Comparison of ENCODE assay signal across 2 cellular contexts in the genomic region with DNA sequence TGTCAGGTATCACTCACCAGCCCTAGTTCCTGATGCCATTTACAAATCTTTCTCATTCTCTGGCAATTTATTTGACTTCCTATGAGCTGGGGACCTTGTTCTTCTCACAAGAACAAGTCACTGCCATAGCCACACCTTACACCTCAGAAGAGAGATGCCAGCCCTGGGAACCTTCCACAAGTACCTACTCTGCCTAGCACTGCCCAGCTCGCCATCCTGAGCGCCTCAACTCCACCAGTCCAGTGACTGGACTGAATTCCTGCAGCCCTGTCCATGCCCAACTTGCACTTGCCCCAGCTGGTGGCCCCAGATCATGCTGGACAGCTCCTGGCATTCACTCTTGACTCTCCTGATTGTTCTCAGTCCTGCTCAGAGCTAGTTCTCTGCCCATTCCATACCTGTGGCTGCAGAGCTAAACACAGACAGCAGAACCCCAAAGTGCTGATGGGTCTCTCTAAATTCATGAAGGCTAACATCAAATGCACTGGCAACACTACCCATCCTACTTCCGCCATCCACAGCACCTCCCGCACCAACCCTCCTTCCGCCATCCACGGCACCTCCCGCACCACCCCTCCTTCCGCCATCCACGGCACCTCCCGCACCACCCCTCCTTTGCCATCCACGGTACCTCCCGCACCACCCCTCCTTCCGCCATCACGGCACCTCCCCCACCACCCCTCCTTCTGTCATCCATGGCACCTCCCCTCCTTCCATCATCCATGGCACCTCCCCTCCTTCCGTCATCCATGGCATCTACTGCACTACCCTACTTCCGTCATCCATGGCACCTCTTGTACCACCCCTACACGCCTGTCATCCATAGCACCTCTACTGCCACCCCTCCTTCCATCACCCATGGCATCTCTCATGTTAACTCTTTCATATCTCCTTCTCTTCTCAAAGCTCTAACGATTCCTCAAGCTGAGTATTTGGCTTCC.
A peak's percentile ranks its signal among the peaks of the same experiment; 100 is the strongest.
TF ChIP-seq lines count a peak whose summit lies in the region.

No MANE protein-coding gene starts in this region.

TF ChIP-seq in HCT116, 20 proteins besides CTCF, POLR2A, EP300 and RAD21:
- TF ChIP-seq, protein P1, sequence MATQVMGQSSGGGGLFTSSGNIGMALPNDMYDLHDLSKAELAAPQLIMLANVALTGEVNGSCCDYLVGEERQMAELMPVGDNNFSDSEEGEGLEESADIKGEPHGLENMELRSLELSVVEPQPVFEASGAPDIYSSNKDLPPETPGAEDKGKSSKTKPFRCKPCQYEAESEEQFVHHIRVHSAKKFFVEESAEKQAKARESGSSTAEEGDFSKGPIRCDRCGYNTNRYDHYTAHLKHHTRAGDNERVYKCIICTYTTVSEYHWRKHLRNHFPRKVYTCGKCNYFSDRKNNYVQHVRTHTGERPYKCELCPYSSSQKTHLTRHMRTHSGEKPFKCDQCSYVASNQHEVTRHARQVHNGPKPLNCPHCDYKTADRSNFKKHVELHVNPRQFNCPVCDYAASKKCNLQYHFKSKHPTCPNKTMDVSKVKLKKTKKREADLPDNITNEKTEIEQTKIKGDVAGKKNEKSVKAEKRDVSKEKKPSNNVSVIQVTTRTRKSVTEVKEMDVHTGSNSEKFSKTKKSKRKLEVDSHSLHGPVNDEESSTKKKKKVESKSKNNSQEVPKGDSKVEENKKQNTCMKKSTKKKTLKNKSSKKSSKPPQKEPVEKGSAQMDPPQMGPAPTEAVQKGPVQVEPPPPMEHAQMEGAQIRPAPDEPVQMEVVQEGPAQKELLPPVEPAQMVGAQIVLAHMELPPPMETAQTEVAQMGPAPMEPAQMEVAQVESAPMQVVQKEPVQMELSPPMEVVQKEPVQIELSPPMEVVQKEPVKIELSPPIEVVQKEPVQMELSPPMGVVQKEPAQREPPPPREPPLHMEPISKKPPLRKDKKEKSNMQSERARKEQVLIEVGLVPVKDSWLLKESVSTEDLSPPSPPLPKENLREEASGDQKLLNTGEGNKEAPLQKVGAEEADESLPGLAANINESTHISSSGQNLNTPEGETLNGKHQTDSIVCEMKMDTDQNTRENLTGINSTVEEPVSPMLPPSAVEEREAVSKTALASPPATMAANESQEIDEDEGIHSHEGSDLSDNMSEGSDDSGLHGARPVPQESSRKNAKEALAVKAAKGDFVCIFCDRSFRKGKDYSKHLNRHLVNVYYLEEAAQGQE (IDR thresholded peaks at IDR 0.05; ENCODE audit: low read depth): peak; percentile 20; the same call in 1 of the 2 replicates
- TF ChIP-seq POLR2AphosphoS5 (IDR thresholded peaks at IDR 0.05; ENCODE audit: low read depth, low read length): no peak
- TF ChIP-seq, protein P2, sequence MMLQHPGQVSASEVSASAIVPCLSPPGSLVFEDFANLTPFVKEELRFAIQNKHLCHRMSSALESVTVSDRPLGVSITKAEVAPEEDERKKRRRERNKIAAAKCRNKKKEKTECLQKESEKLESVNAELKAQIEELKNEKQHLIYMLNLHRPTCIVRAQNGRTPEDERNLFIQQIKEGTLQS (IDR thresholded peaks at IDR 0.05): no peak
- no peak for TF ChIP-seq CEBPB (IDR thresholded peaks at IDR 0.05; ENCODE audit: low read depth)
TF ChIP-seq in HCT116: peak in this region for 1.

TF ChIP-seq in K562, 482 proteins besides CTCF, POLR2A, EP300 and RAD21 (continues in another document):
- TF ChIP-seq, protein P3, sequence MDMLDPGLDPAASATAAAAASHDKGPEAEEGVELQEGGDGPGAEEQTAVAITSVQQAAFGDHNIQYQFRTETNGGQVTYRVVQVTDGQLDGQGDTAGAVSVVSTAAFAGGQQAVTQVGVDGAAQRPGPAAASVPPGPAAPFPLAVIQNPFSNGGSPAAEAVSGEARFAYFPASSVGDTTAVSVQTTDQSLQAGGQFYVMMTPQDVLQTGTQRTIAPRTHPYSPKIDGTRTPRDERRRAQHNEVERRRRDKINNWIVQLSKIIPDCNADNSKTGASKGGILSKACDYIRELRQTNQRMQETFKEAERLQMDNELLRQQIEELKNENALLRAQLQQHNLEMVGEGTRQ (CRISPR knock-in tag; IDR thresholded peaks at IDR 0.05): no peak
- peak; percentile 59; the same call in 1 of the 2 replicates for TF ChIP-seq SMARCA5 (IDR thresholded peaks at IDR 0.05)
- TF ChIP-seq, protein P4, sequence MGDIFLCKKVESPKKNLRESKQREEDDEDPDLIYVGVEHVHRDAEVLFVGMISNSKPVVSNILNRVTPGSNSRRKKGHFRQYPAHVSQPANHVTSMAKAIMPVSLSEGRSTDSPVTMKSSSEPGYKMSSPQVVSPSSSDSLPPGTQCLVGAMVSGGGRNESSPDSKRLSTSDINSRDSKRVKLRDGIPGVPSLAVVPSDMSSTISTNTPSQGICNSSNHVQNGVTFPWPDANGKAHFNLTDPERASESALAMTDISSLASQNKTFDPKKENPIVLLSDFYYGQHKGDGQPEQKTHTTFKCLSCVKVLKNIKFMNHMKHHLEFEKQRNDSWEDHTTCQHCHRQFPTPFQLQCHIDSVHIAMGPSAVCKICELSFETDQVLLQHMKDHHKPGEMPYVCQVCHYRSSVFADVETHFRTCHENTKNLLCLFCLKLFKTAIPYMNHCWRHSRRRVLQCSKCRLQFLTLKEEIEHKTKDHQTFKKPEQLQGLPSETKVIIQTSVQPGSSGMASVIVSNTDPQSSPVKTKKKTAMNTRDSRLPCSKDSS (IDR thresholded peaks at IDR 0.05; ENCODE audit: low read depth, partially characterized antibody): no peak
- TF ChIP-seq, protein P5, sequence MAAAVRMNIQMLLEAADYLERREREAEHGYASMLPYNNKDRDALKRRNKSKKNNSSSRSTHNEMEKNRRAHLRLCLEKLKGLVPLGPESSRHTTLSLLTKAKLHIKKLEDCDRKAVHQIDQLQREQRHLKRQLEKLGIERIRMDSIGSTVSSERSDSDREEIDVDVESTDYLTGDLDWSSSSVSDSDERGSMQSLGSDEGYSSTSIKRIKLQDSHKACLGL (CRISPR knock-in tag; IDR thresholded peaks at IDR 0.05; ENCODE audit: borderline replicate concordance, poor library complexity, severe bottlenecking): no peak
- TF ChIP-seq SRSF1 (IDR thresholded peaks at IDR 0.05; ENCODE audit: low read depth, low read length): no peak
- TF ChIP-seq GTF2A2 (tag; IDR thresholded peaks at IDR 0.05): no peak
- TF ChIP-seq ZNF589 (CRISPR knock-in tag; IDR thresholded peaks at IDR 0.05; ENCODE audit: low read depth): no peak; the same call in 1 of the 2 replicates
- TF ChIP-seq, protein P6, sequence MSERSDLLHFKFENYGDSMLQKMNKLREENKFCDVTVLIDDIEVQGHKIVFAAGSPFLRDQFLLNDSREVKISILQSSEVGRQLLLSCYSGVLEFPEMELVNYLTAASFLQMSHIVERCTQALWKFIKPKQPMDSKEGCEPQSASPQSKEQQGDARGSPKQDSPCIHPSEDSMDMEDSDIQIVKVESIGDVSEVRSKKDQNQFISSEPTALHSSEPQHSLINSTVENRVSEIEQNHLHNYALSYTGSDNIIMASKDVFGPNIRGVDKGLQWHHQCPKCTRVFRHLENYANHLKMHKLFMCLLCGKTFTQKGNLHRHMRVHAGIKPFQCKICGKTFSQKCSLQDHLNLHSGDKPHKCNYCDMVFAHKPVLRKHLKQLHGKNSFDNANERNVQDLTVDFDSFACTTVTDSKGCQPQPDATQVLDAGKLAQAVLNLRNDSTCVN (CRISPR knock-in tag; IDR thresholded peaks at IDR 0.05): peak; percentile 92
- TF ChIP-seq, protein P7, sequence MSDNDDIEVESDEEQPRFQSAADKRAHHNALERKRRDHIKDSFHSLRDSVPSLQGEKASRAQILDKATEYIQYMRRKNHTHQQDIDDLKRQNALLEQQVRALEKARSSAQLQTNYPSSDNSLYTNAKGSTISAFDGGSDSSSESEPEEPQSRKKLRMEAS (CRISPR knock-in tag; IDR thresholded peaks at IDR 0.05): no peak; the same call in none of the 2 replicates
- TF ChIP-seq, protein P8, sequence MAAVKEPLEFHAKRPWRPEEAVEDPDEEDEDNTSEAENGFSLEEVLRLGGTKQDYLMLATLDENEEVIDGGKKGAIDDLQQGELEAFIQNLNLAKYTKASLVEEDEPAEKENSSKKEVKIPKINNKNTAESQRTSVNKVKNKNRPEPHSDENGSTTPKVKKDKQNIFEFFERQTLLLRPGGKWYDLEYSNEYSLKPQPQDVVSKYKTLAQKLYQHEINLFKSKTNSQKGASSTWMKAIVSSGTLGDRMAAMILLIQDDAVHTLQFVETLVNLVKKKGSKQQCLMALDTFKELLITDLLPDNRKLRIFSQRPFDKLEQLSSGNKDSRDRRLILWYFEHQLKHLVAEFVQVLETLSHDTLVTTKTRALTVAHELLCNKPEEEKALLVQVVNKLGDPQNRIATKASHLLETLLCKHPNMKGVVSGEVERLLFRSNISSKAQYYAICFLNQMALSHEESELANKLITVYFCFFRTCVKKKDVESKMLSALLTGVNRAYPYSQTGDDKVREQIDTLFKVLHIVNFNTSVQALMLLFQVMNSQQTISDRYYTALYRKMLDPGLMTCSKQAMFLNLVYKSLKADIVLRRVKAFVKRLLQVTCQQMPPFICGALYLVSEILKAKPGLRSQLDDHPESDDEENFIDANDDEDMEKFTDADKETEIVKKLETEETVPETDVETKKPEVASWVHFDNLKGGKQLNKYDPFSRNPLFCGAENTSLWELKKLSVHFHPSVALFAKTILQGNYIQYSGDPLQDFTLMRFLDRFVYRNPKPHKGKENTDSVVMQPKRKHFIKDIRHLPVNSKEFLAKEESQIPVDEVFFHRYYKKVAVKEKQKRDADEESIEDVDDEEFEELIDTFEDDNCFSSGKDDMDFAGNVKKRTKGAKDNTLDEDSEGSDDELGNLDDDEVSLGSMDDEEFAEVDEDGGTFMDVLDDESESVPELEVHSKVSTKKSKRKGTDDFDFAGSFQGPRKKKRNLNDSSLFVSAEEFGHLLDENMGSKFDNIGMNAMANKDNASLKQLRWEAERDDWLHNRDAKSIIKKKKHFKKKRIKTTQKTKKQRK (IDR thresholded peaks at IDR 0.05; ENCODE audit: borderline replicate concordance, low read depth, low read length): no peak
- TF ChIP-seq PTRF (tag; IDR thresholded peaks at IDR 0.05): no peak
- TF ChIP-seq ZNF695 (CRISPR knock-in tag; IDR thresholded peaks at IDR 0.05): no peak
- TF ChIP-seq, protein P9, sequence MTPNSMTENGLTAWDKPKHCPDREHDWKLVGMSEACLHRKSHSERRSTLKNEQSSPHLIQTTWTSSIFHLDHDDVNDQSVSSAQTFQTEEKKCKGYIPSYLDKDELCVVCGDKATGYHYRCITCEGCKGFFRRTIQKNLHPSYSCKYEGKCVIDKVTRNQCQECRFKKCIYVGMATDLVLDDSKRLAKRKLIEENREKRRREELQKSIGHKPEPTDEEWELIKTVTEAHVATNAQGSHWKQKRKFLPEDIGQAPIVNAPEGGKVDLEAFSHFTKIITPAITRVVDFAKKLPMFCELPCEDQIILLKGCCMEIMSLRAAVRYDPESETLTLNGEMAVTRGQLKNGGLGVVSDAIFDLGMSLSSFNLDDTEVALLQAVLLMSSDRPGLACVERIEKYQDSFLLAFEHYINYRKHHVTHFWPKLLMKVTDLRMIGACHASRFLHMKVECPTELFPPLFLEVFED (CRISPR knock-in tag; conservative IDR thresholded peaks at IDR 0.05): peak; percentile 92; the same call in 1 of the 2 replicates
- TF ChIP-seq HDAC1 (IDR thresholded peaks at IDR 0.05): 0 out of 4 replicates have a peak, but pooled peaks of 1 of the 2 experiments have one; percentile 47
- TF ChIP-seq, protein P10, sequence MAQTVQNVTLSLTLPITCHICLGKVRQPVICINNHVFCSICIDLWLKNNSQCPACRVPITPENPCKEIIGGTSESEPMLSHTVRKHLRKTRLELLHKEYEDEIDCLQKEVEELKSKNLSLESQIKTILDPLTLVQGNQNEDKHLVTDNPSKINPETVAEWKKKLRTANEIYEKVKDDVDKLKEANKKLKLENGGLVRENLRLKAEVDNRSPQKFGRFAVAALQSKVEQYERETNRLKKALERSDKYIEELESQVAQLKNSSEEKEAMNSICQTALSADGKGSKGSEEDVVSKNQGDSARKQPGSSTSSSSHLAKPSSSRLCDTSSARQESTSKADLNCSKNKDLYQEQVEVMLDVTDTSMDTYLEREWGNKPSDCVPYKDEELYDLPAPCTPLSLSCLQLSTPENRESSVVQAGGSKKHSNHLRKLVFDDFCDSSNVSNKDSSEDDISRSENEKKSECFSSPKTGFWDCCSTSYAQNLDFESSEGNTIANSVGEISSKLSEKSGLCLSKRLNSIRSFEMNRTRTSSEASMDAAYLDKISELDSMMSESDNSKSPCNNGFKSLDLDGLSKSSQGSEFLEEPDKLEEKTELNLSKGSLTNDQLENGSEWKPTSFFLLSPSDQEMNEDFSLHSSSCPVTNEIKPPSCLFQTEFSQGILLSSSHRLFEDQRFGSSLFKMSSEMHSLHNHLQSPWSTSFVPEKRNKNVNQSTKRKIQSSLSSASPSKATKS (CRISPR knock-in tag; IDR thresholded peaks at IDR 0.05): 0 out of 2 replicates have a peak, but pooled peaks have one; percentile 22
- peak; percentile 93 for TF ChIP-seq MIER1 (IDR thresholded peaks at IDR 0.05; ENCODE audit: low read depth)
- TF ChIP-seq KLF10 (CRISPR knock-in tag; IDR thresholded peaks at IDR 0.05): no peak
- no peak for TF ChIP-seq DNMT1 (IDR thresholded peaks at IDR 0.05)
- TF ChIP-seq ZBTB7A (IDR thresholded peaks at IDR 0.05; ENCODE audit: borderline replicate concordance, control insufficient read depth, low read depth, low read length): no peak
- no peak for TF ChIP-seq ARHGAP35 (IDR thresholded peaks at IDR 0.05; ENCODE audit: partially characterized antibody)
- no peak for TF ChIP-seq POU5F1 (IDR thresholded peaks at IDR 0.05; ENCODE audit: borderline replicate concordance, low read depth, low read length, partially characterized antibody)
- TF ChIP-seq NFIX (CRISPR knock-in tag; IDR thresholded peaks at IDR 0.05; ENCODE audit: low read depth): no peak
- TF ChIP-seq, protein P11, sequence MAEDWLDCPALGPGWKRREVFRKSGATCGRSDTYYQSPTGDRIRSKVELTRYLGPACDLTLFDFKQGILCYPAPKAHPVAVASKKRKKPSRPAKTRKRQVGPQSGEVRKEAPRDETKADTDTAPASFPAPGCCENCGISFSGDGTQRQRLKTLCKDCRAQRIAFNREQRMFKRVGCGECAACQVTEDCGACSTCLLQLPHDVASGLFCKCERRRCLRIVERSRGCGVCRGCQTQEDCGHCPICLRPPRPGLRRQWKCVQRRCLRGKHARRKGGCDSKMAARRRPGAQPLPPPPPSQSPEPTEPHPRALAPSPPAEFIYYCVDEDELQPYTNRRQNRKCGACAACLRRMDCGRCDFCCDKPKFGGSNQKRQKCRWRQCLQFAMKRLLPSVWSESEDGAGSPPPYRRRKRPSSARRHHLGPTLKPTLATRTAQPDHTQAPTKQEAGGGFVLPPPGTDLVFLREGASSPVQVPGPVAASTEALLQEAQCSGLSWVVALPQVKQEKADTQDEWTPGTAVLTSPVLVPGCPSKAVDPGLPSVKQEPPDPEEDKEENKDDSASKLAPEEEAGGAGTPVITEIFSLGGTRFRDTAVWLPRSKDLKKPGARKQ (CRISPR knock-in tag; IDR thresholded peaks at IDR 0.05): no peak
- TF ChIP-seq, protein P12, sequence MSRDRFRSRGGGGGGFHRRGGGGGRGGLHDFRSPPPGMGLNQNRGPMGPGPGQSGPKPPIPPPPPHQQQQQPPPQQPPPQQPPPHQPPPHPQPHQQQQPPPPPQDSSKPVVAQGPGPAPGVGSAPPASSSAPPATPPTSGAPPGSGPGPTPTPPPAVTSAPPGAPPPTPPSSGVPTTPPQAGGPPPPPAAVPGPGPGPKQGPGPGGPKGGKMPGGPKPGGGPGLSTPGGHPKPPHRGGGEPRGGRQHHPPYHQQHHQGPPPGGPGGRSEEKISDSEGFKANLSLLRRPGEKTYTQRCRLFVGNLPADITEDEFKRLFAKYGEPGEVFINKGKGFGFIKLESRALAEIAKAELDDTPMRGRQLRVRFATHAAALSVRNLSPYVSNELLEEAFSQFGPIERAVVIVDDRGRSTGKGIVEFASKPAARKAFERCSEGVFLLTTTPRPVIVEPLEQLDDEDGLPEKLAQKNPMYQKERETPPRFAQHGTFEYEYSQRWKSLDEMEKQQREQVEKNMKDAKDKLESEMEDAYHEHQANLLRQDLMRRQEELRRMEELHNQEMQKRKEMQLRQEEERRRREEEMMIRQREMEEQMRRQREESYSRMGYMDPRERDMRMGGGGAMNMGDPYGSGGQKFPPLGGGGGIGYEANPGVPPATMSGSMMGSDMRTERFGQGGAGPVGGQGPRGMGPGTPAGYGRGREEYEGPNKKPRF (IDR thresholded peaks at IDR 0.05; ENCODE audit: low read depth, low read length): no peak
- TF ChIP-seq SMAD4 (CRISPR knock-in tag; conservative IDR thresholded peaks at IDR 0.05): peak; percentile 43; the same call in 1 of the 2 replicates
